9 cellular contexts compared by ENCODE assay signal in the genomic region with DNA sequence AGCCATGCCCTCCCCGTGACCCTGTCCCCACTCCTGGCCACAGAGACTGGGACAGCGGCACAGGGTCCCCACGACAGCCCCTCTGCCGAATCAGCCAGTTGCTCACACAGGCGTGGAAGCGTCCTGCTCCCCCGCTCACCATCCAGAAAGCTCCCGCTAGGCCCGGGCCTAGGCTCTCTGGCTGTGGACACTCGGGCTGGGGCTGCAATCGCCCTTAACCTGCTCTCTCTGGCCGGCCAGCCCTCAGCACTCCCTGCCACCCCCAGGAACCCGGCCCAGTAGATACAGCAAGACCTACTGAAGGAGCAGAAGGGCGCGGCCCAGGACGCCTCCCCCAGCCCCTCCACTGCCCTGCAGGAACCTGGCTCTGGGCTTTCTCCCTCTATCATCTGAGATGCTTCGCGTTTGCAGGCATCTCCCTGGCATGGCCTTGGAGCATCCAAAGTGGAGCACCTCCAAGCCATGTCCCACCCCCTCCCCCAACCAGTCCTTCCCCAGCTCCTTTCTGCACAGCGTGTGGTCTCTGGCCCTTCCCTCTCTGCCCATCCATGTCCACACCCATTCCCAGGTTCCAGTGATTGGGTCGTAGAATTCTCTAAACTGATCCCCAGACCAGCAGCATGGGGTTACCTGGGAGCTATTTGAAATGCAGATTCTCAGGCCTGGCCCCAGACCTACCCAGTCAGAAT.
DNase-seq lines count a peak whose midpoint lies in the region; ATAC-seq, FAIRE-seq and TF ChIP-seq lines count a peak whose summit lies in the region.
"Had no signal": no experiment of that assay in that cellular context is flagged by ENCODE, and none has a peak within 500 bp of the region (broad histone marks: within the 10 kb centered on the region; RNA-seq: fewer than 3 reads in every experiment).

No MANE protein-coding gene starts in this region.

- no peak overlapping the region for H3K9ac ChIP-seq in SK-N-SH
- H3K9ac ChIP-seq in mesenchymal stem cell (ENCODE audit: low read length): peak overlapping the region; percentile 56

- peaks cover 21% of the 10 kb centered on the region for H3K27me3 Mint-ChIP-seq in dendritic cell treated with granulocyte-macrophage colony-stimulating factor and Interleukin-4, amounts not matched to agents 40 ng/mL and 50 ng/mL, for 4 days

- H2BK15ac ChIP-seq in mesenchymal stem cell (ENCODE audit: low read depth, poor library complexity, severe bottlenecking): no peak overlapping the region

- no peak overlapping the region for H4K91ac ChIP-seq in mesenchymal stem cell (ENCODE audit: low read length)

- no peak overlapping the region for H4K8ac ChIP-seq in mesenchymal stem cell (ENCODE audit: low read length)

- no peak overlapping the region for H2BK120ac ChIP-seq in mesenchymal stem cell (ENCODE audit: low read depth, low read length)

- no peak overlapping the region for H2BK12ac ChIP-seq in mesenchymal stem cell (ENCODE audit: low read length in 2 of 2)

- H3K27me3 ChIP-seq in SK-N-SH (ENCODE audit: insufficient read depth) (no peaks in the 10 kb centered on the region), mesenchymal stem cell (ENCODE audit: control insufficient read depth in 1 of 2, insufficient read depth in 1 of 2, low read length in 2 of 2) (peaks cover 11 to 15% of the 10 kb centered on the region in 2 experiments), upper lobe of left lung (no peaks in the 10 kb centered on the region)

- H3K4me3 Mint-ChIP-seq in dendritic cell treated with granulocyte-macrophage colony-stimulating factor and Interleukin-4, amounts not matched to agents 40 ng/mL and 50 ng/mL, for 4 days: no peak overlapping the region

- TF ChIP-seq EP300 in SK-N-SH (IDR thresholded peaks at IDR 0.05; ENCODE audit: borderline replicate concordance in 1 of 2, low read depth in 1 of 2, low read length in 1 of 2): no peak
- TF ChIP-seq EP300 in upper lobe of left lung (IDR thresholded peaks at IDR 0.05): no peak

- intact Hi-C loops in dendritic cell treated with granulocyte-macrophage colony-stimulating factor and Interleukin-4, amounts not matched to agents 40 ng/mL and 50 ng/mL, for 4 days (cut with micrococcal nuclease): loop anchor here (2.0 to 10.0 kb wide), 2 partner anchors 59 to 1095 kb away; no protein-coding TSS in a partner anchor

- H3K36me3 Mint-ChIP-seq in dendritic cell treated with granulocyte-macrophage colony-stimulating factor and Interleukin-4, amounts not matched to agents 40 ng/mL and 50 ng/mL, for 4 days (ENCODE audit: low read depth): peaks cover 98% of the 10 kb centered on the region

- no peak; the same call in 2 of the 3 replicates for ATAC-seq in SK-N-SH treated with all-trans-retinoic acid at 6 μM for 48 hours
- no peak for ATAC-seq in upper lobe of left lung (ENCODE audit: low FRiP score in 2 of 2)
- no peak for ATAC-seq in GM18909 (IDR thresholded peaks at IDR 0.05; ENCODE audit: poor library complexity, unreplicated experiment)

- H3K18ac ChIP-seq in mesenchymal stem cell (ENCODE audit: low read depth in 1 of 2, low read length in 2 of 2): no peak overlapping the region

- no peak overlapping the region for H2BK5ac ChIP-seq in mesenchymal stem cell (ENCODE audit: low read depth, low read length, poor library complexity, severe bottlenecking)

- H3K27ac Mint-ChIP-seq in dendritic cell treated with granulocyte-macrophage colony-stimulating factor and Interleukin-4, amounts not matched to agents 40 ng/mL and 50 ng/mL, for 4 days: peak overlapping the region; percentile 29

- no peak overlapping the region for H3K4ac ChIP-seq in mesenchymal stem cell (ENCODE audit: low read depth in 1 of 2, low read length in 2 of 2)

- H3K27ac ChIP-seq in SK-N-SH (ENCODE audit: low read depth in 2 of 2, low read length in 1 of 2) (no peak overlapping the region), mesenchymal stem cell (ENCODE audit: low read length, poor library complexity, severe bottlenecking) (no peak overlapping the region), upper lobe of left lung (no peak overlapping the region)

- H3K4me1 Mint-ChIP-seq in dendritic cell treated with granulocyte-macrophage colony-stimulating factor and Interleukin-4, amounts not matched to agents 40 ng/mL and 50 ng/mL, for 4 days (ENCODE audit: low read depth): peaks cover 49% of the 10 kb centered on the region

- H3K79me2 ChIP-seq in SK-N-SH (ENCODE audit: insufficient read depth): no peaks in the 10 kb centered on the region

- H3K14ac ChIP-seq in mesenchymal stem cell (ENCODE audit: low read length in 2 of 2): no peak overlapping the region

- no peaks in the 10 kb centered on the region for H3K79me1 ChIP-seq in mesenchymal stem cell (replicated peaks; ENCODE audit: low read length, poor library complexity, severe bottlenecking)

- H3K23ac ChIP-seq in mesenchymal stem cell (ENCODE audit: low read length in 2 of 2): no peak overlapping the region

- no peak for TF ChIP-seq POLR2A in upper lobe of left lung (IDR thresholded peaks at IDR 0.05)

- no peaks in the 10 kb centered on the region for H3K9me2 ChIP-seq in SK-N-SH

- H3K36me3 ChIP-seq in SK-N-SH (replicated peaks in 1 of 2; ENCODE audit: control insufficient read depth in 1 of 2, insufficient read depth in 2 of 2, low read length in 1 of 2) (peaks cover 0 to 5% of the 10 kb centered on the region in 2 experiments), mesenchymal stem cell (ENCODE audit: control insufficient read depth in 1 of 2, insufficient read depth in 2 of 2, low read depth in 1 of 2, low read length in 2 of 2) (peaks cover 0 to 9% of the 10 kb centered on the region in 2 experiments), upper lobe of left lung (peaks cover 6 to 31% (median 25%) of the 10 kb centered on the region in 4 donors)

- CTCF ChIA-PET in SK-N-SH (lab: Yijun Ruan, JAX): interaction anchor here (0.7 to 16.1 kb wide), 52 partner anchors 9 to 1101 kb away, joined by 3 to 739 read pairs (median 5); partner anchors contain the start of gene MVB12B

- no peak for TF ChIP-seq CTCF in SK-N-SH (IDR thresholded peaks at IDR 0.05)
- no peak for TF ChIP-seq CTCF in upper lobe of left lung (IDR thresholded peaks at IDR 0.05)

- H2AK5ac ChIP-seq in mesenchymal stem cell (ENCODE audit: low read length, severe bottlenecking): no peak overlapping the region

- no peaks in the 10 kb centered on the region for H3F3A ChIP-seq in SK-N-SH (replicated peaks; ENCODE audit: insufficient read depth)

- no peaks in the 10 kb centered on the region for H3K9me3 Mint-ChIP-seq in dendritic cell treated with granulocyte-macrophage colony-stimulating factor and Interleukin-4, amounts not matched to agents 40 ng/mL and 50 ng/mL, for 4 days

- POLR2A ChIA-PET in SK-N-SH (lab: Yijun Ruan, JAX): interaction anchor here (0.7 to 2.2 kb wide), 4 partner anchors 10 to 58 kb away, joined by 3 to 9 read pairs (median 5); no protein-coding TSS in a partner anchor

- H3K4me3 ChIP-seq in SK-N-SH (ENCODE audit: low read depth in 2 of 2, low read length in 1 of 2) (peak overlapping the region in 1 of 2 experiments; percentile 45; a peak in 2 of 4 replicates), mesenchymal stem cell (ENCODE audit: insufficient read depth in 1 of 2, low read depth in 1 of 2, low read length in 2 of 2) (peak overlapping the region; percentile 26 to 74), upper lobe of left lung (peak overlapping the region in 3 of 4 donors; percentile 23 to 42 (median 41))

- DNase-seq in SK-N-SH: no peak
- DNase-seq in mesenchymal stem cell: no peak
- DNase-seq in upper lobe of left lung: peak in 1 of 2 donors; percentile 77
- no peak for DNase-seq in stimulated activated CD4-positive, alpha-beta T cell treated with anti-CD3 and anti-CD28 coated beads, Interleukin-4, amount 100 ng/mL, for 24 hours
- DNase-seq in urothelium cell line (ENCODE audit: low spot score): no peak

- peak overlapping the region; percentile 80 for H3K4me2 ChIP-seq in SK-N-SH
- peak overlapping the region; percentile 94 for H3K4me2 ChIP-seq in mesenchymal stem cell (ENCODE audit: low read length, poor library complexity, severe bottlenecking)

- H3K9me3 ChIP-seq in SK-N-SH: no peaks in the 10 kb centered on the region
- H3K9me3 ChIP-seq in mesenchymal stem cell (ENCODE audit: control insufficient read depth, low read length): no peaks in the 10 kb centered on the region
- H3K9me3 ChIP-seq in upper lobe of left lung: no peaks in the 10 kb centered on the region

- H2AFZ ChIP-seq in SK-N-SH (ENCODE audit: low read depth) (no peak overlapping the region), mesenchymal stem cell (ENCODE audit: low read depth, low read length) (peak overlapping the region; percentile 31)

- H4K20me1 ChIP-seq in SK-N-SH (ENCODE audit: insufficient read depth): 0 out of 2 replicates have a peak, but pooled peaks cover 3% of the 10 kb centered on the region

- WGBS in SK-N-SH (ENCODE audit: low lambda C conversion rate): 70% methylated on average over 10 of the region's 20 CpGs
- WGBS in mesenchymal stem cell: 16% methylated on average over 20 of the region's 20 CpGs
- 76 to 94% methylated on average over 7 to 19 of the region's 20 CpGs for WGBS in upper lobe of left lung, 2 donors

- TF ChIP-seq RAD21 in SK-N-SH (IDR thresholded peaks at IDR 0.05; ENCODE audit: low read length): no peak

- no peak for FAIRE-seq in urothelium cell line (lab: Jason Lieb, UNC)
- FAIRE-seq: frontal cortex had no signal

- H3K4me1 ChIP-seq in SK-N-SH (ENCODE audit: control insufficient read depth in 1 of 2, insufficient read depth in 2 of 2, low read depth in 1 of 2, low read length in 1 of 2) (peaks cover 0 to 26% of the 10 kb centered on the region in 2 experiments; a peak in 1 of 4 replicates), mesenchymal stem cell (ENCODE audit: control insufficient read depth, insufficient read depth, low read depth, low read length) (peaks cover 30% of the 10 kb centered on the region), upper lobe of left lung (peaks cover 12 to 34% (median 21%) of the 10 kb centered on the region in 4 donors)

TF ChIP-seq in SK-N-SH, 30 proteins besides CTCF, POLR2A, EP300 and RAD21:
- TF ChIP-seq SMC3 (IDR thresholded peaks at IDR 0.05; ENCODE audit: low read depth, low read length): no peak
- TF ChIP-seq GABPA (IDR thresholded peaks at IDR 0.05; ENCODE audit: low read depth): no peak
- TF ChIP-seq JUND (IDR thresholded peaks at IDR 0.05): no peak

TF ChIP-seq in SK-N-SH treated with all-trans-retinoic acid at 6 μM for 48 hours, 23 proteins besides CTCF, POLR2A, EP300 and RAD21:
- no peak for TF ChIP-seq PPARA (CRISPR knock-in tag; IDR thresholded peaks at IDR 0.05; ENCODE audit: borderline replicate concordance)
- no peak for TF ChIP-seq ZNF8 (CRISPR knock-in tag; IDR thresholded peaks at IDR 0.05)
TF ChIP-seq in SK-N-SH treated with all-trans-retinoic acid at 6 μM for 48 hours: peak in this region for 0.
